ENCODE assay signal across 2 cellular contexts in the genomic region with DNA sequence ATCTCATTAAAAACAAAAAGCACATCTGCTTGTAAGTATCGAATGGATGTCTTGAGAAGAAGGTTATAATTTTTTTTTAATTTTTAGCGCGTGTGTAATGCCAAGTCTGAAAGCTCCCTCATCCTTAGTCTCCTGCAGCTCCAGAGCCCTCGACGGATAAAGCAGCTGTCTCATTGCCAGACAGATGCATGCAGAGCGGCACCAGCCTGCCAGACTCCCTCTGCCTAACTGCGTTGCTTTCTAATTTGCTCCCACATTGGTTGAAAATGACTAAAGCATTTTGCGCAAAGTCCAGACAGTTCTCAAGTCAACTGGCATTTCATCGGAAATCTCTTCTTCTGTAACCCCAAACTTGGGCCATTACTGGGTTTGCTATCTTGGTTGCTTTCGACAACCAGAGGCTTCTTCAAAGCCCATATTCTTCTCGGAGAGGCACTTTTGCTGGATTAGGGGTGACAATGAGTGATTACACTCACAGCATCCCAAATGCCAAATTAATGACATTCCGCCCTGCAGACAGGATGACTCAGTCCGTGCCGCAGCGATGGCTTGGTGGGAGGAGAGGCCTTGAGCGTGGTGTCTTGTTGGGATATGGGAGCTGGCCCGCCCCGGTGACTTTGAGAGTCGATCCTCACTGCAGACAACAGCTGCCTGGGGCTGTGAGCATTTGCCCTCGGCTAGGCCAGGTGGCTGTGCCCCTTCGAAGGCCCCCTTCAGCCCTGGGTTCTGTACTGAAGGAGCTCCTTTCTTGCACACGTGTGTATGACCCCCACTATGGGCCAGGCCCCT.
TF ChIP-seq lines count a peak whose summit lies in the region.

No MANE protein-coding gene starts in this region.

TF ChIP-seq in SK-N-SH, 30 proteins besides CTCF, POLR2A, EP300 and RAD21:
- no peak for TF ChIP-seq FOSL2 (IDR thresholded peaks at IDR 0.05; ENCODE audit: borderline replicate concordance, low read depth)
- no peak for TF ChIP-seq TEAD4 (IDR thresholded peaks at IDR 0.05; ENCODE audit: borderline replicate concordance, insufficient read depth)
- TF ChIP-seq NRF1 (IDR thresholded peaks at IDR 0.05; ENCODE audit: low read depth, low read length): no peak
- TF ChIP-seq ZBTB33 (IDR thresholded peaks at IDR 0.05; ENCODE audit: borderline replicate concordance, low read depth): no peak
- no peak for TF ChIP-seq SIN3A (IDR thresholded peaks at IDR 0.05; ENCODE audit: borderline replicate concordance, low read depth, low read length)
- TF ChIP-seq GATA2 (CRISPR knock-in tag; IDR thresholded peaks at IDR 0.05): no peak
- no peak for TF ChIP-seq NFIC (IDR thresholded peaks at IDR 0.05; ENCODE audit: borderline replicate concordance)
- no peak for TF ChIP-seq FOXM1 (IDR thresholded peaks at IDR 0.05; ENCODE audit: low read depth)
- TF ChIP-seq USF2 (IDR thresholded peaks at IDR 0.05; ENCODE audit: borderline replicate concordance, low read depth, low read length): no peak
- TF ChIP-seq USF1 (IDR thresholded peaks at IDR 0.05; ENCODE audit: borderline replicate concordance, low read depth): no peak
- TF ChIP-seq, protein P1, sequence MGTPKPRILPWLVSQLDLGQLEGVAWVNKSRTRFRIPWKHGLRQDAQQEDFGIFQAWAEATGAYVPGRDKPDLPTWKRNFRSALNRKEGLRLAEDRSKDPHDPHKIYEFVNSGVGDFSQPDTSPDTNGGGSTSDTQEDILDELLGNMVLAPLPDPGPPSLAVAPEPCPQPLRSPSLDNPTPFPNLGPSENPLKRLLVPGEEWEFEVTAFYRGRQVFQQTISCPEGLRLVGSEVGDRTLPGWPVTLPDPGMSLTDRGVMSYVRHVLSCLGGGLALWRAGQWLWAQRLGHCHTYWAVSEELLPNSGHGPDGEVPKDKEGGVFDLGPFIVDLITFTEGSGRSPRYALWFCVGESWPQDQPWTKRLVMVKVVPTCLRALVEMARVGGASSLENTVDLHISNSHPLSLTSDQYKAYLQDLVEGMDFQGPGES (IDR thresholded peaks at IDR 0.05; ENCODE audit: low read depth, low read length): no peak
- no peak for TF ChIP-seq RXRA (IDR thresholded peaks at IDR 0.05; ENCODE audit: borderline replicate concordance, low read depth)

TF ChIP-seq in SK-N-SH treated with all-trans-retinoic acid at 6 μM for 48 hours, 23 proteins besides CTCF, POLR2A, EP300 and RAD21:
- TF ChIP-seq ZNF565 (CRISPR knock-in tag; conservative IDR thresholded peaks at IDR 0.05; ENCODE audit: low read depth) (no peak), TCF4 (CRISPR knock-in tag; IDR thresholded peaks at IDR 0.05; ENCODE audit: borderline replicate concordance) (no peak)
